ENCODE assay signal across 14 cellular contexts in the genomic region with DNA sequence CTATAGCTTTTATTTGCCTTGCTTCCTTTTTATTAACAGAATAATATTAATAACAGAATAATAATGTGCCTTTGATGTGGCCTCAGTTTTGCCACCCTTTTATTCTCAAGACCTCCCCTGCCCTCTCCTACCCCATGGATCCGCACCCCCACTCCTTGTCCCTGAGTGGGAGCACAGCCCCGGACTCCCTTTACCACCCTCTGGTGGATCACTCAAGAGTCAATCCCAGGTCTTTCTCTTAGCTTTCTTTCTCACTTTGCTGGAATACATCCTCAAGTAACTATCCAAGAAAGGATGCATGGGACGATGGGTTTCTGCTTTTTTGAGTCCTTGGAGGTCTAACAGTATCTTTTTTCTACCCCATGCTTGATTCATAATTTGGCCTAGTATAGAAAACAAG.
DNase-seq lines count a peak whose midpoint lies in the region; ATAC-seq and TF ChIP-seq lines count a peak whose summit lies in the region.
"Had no signal": no experiment of that assay in that cellular context is flagged by ENCODE, and none has a peak within 500 bp of the region (broad histone marks: within the 10 kb centered on the region; RNA-seq: fewer than 3 reads in every experiment).

No MANE protein-coding gene starts in this region.

- H3K27ac Mint-ChIP-seq in T-helper 17 cell = peak overlapping the region; percentile 92

- no peaks in the 10 kb centered on the region for H3K36me3 Mint-ChIP-seq in T-helper 17 cell (ENCODE audit: low read depth)

- H3K36me3 ChIP-seq in heart left ventricle = no peaks in the 10 kb centered on the region
- peaks cover 2% of the 10 kb centered on the region for H3K36me3 ChIP-seq in mesodermal cell (ENCODE audit: control insufficient read depth, insufficient read depth, low read length)
- H3K36me3 ChIP-seq in vagina = no peaks in the 10 kb centered on the region
- H3K36me3 ChIP-seq: HAP-1 had no signal

- no peak for TF ChIP-seq POLR2A in heart left ventricle (IDR thresholded peaks at IDR 0.05)
- no peak for TF ChIP-seq POLR2A in vagina (IDR thresholded peaks at IDR 0.05)

- H3K9me3 ChIP-seq in right cardiac atrium (ENCODE audit: control insufficient read depth, low read length) (no peaks in the 10 kb centered on the region), heart left ventricle (peaks cover 0 to 12% (median 0%) of the 10 kb centered on the region in 12 donors), T-helper 17 cell (ENCODE audit: control insufficient read depth, low read length, poor library complexity, severe bottlenecking) (no peaks in the 10 kb centered on the region), mesodermal cell (ENCODE audit: control insufficient read depth, low read length) (peaks cover 19% of the 10 kb centered on the region), vagina (no peaks in the 10 kb centered on the region)
- H3K9me3 ChIP-seq: HAP-1 had no signal

- H3K4me3 Mint-ChIP-seq in T-helper 17 cell = no peak overlapping the region

- H3K27me3 ChIP-seq in right cardiac atrium (ENCODE audit: control insufficient read depth, insufficient read depth) (no peaks in the 10 kb centered on the region), heart left ventricle (no peaks in the 10 kb centered on the region), vagina (no peaks in the 10 kb centered on the region)

- H3K4me3 ChIP-seq in right cardiac atrium (ENCODE audit: low read length) (no peak overlapping the region), heart left ventricle (no peak overlapping the region), mesodermal cell (ENCODE audit: extremely low read depth, insufficient read depth, low read length, poor library complexity, severe bottlenecking) (no peak overlapping the region), vagina (no peak overlapping the region)
- H3K4me3 ChIP-seq: HAP-1 had no signal

- ATAC-seq in right cardiac atrium (no peak), heart left ventricle (no peak), T-helper 17 cell (no peak), HG03139 (IDR thresholded peaks at IDR 0.05; ENCODE audit: unreplicated experiment) (no peak)

- H3K4me1 ChIP-seq in right cardiac atrium (ENCODE audit: control insufficient read depth, insufficient read depth, low read length) (no peaks in the 10 kb centered on the region), heart left ventricle (peaks cover 0 to 46% (median 20%) of the 10 kb centered on the region in 12 donors), mesodermal cell (ENCODE audit: control insufficient read depth, insufficient read depth, low read length, poor library complexity, severe bottlenecking) (peaks cover 4% of the 10 kb centered on the region), vagina (peaks cover 26% of the 10 kb centered on the region)
- H3K4me1 ChIP-seq: HAP-1 had no signal

- DNase-seq in right cardiac atrium (no peak), heart left ventricle (no peak), T-helper 17 cell (no peak), vagina (ENCODE audit: extremely low spot score in 2 of 2) (no peak), mucosa of gallbladder (ENCODE audit: low spot score) (no peak)
- DNase-seq: activated CD4-positive, CD25-positive, alpha-beta regulatory T cell treated with anti-CD3 and anti-CD28 coated beads, Interleukin-2, amount 50 U/mL, for 72 hours; activated T-cell treated with anti-CD3 and anti-CD28 coated beads, Interleukin-2, amount 50 U/mL, for 1 hour; mammary epithelial cell; NCI-H1105 treated with DMSO at 0.1 percent for 48 hours; stimulated activated CD4-positive, alpha-beta T cell treated with anti-CD3 and anti-CD28 coated beads, Interleukin-1b, Interleukin-23, amount 100 ng/mL, for 48 hours had no signal

- peak in 2 of 12 donors; percentile 12 to 13 for TF ChIP-seq CTCF in heart left ventricle (IDR thresholded peaks at IDR 0.05)
- no peak for TF ChIP-seq CTCF in vagina (IDR thresholded peaks at IDR 0.05)

- no peaks in the 10 kb centered on the region for H3K27me3 Mint-ChIP-seq in T-helper 17 cell

- intact Hi-C loops in right cardiac atrium (cut with DNase I) (loop anchor here in 3 of 4 donors (5.0 to 10.0 kb wide), 2 partner anchors 63 to 175 kb away; partner anchors contain the start of gene KLF13 (in 2 of the 3)), heart left ventricle (cut with DNase I) (loop anchor here in 4 of 10 donors (2.0 to 10.0 kb wide), 6 partner anchors 19 to 395 kb away; partner anchors contain the start of gene MTMR10 (in 1 of the 4)), vagina (cut with DNase I) (no loop called here)

- peak overlapping the region; percentile 55 for H3K27ac ChIP-seq in right cardiac atrium (ENCODE audit: low read length)
- peak overlapping the region in 4 of 12 donors; percentile 41 to 95 (median 60) for H3K27ac ChIP-seq in heart left ventricle
- H3K27ac ChIP-seq in mesodermal cell (ENCODE audit: low read depth, low read length, severe bottlenecking) = peak overlapping the region; percentile 92
- peak overlapping the region; percentile 93 for H3K27ac ChIP-seq in vagina
- H3K27ac ChIP-seq: epithelial cell of prostate had no signal

- H3K4me1 Mint-ChIP-seq in T-helper 17 cell = peaks cover 48% of the 10 kb centered on the region

- WGBS in right cardiac atrium = 92% methylated on average over 3 of the region's 3 CpGs
- WGBS in heart left ventricle, 4 donors = 91 to 96% (median 93%) methylated on average over 3 of the region's 3 CpGs
- 100% methylated on average over 1 to 3 of the region's 3 CpGs for WGBS in mesodermal cell (ENCODE audit: insufficient coverage in 2 of 2), 2 experiments
